Comparison of ENCODE assay signal across 15 cellular contexts in the genomic region with DNA sequence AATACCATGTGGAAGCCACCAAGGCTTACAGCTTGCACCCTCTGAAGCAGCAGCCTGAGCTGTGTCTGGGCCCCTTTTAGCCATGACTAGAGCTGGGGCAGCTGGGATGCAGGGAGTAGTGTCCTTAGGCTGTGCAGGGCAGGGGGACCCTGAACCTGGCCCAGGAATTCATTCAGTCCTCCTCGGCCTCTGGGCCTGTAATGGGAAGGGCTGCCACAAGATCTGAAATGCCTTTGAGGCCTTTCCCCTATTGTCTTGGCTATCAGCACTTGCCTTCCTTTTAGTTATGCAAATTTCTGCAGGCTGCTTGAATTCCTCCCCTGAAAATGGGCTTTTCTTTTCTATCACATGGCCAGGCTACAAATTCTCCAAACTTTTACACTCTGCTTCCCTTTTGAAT. TPM values are rescaled to one million over a fixed set of nuclear protein-coding genes. Genes with fewer than 3 reads are reported as not detected.
DNase-seq lines count a peak whose midpoint lies in the region; ATAC-seq and TF ChIP-seq lines count a peak whose summit lies in the region.
"Had no signal": no experiment of that assay in that cellular context is flagged by ENCODE, and none has a peak within 500 bp of the region (broad histone marks: within the 10 kb centered on the region; RNA-seq: fewer than 3 reads in every experiment).

No MANE protein-coding gene starts in this region.

- H3K9ac ChIP-seq in BLaER1 treated with 17β-estradiol and CSF1 and Interleukin-3, amounts not matched to agents 10 nM and 100 nM, result no peak overlapping the region
- no peak overlapping the region for H3K9ac ChIP-seq in IMR-90 (ENCODE audit: low read depth, low read length)

- H2AK9ac ChIP-seq in IMR-90 (replicated peaks; ENCODE audit: low read depth, low read length, poor library complexity), result no peak overlapping the region

- no peak overlapping the region for H3K14ac ChIP-seq in IMR-90 (replicated peaks; ENCODE audit: low read depth, low read length)

- ATAC-seq in IMR-90 (ENCODE audit: low read depth), result no peak
- peak; percentile 78 for ATAC-seq in WTC11
- ATAC-seq in left colon, result peak; percentile 6
- ATAC-seq in activated T-cell treated with anti-CD3 and anti-CD28 coated beads, Interleukin-2, amount 50 U/mL, for 4 hours, result no peak

- POLR2A ChIA-PET in IMR-90 (lab: Charles Lee; ENCODE audit: unreplicated experiment) (no interaction called here), WTC11 (lab: Charles Lee) (no interaction called here)

- no peak for TF ChIP-seq RAD21 in IMR-90 (IDR thresholded peaks at IDR 0.05; ENCODE audit: low read length)

- no peak overlapping the region for H2BK15ac ChIP-seq in IMR-90 (ENCODE audit: low read depth, low read length)

- no peak for TF ChIP-seq POLR2A in IMR-90 (IDR thresholded peaks at IDR 0.05; ENCODE audit: low read depth, low read length)

- no peak overlapping the region for H3K4me3 Mint-ChIP-seq in WTC11
- H3K4me3 Mint-ChIP-seq in activated T-cell treated with anti-CD3 and anti-CD28 coated beads, Interleukin-2, amount 50 U/mL, for 4 hours, result no peak overlapping the region

- no peaks in the 10 kb centered on the region for H3K36me3 ChIP-seq in BLaER1 treated with 17β-estradiol and CSF1 and Interleukin-3, amounts not matched to agents 10 nM and 100 nM
- H3K36me3 ChIP-seq in IMR-90 (ENCODE audit: control insufficient read depth, insufficient read depth, low read length), result no peaks in the 10 kb centered on the region

- no CpG with 5 or more reads among the region's 1 CpG for WGBS in IMR-90 (ENCODE audit: extremely low coverage in 2 of 2, insufficient read length in 1 of 2), 2 experiments

- peaks cover 3% of the 10 kb centered on the region; the same call in 1 of the 2 replicates for H3K9me1 ChIP-seq in IMR-90 (ENCODE audit: insufficient read depth, low read length)

- H3K27me3 ChIP-seq in BLaER1 treated with 17β-estradiol and CSF1 and Interleukin-3, amounts not matched to agents 10 nM and 100 nM, result no peaks in the 10 kb centered on the region
- H3K27me3 ChIP-seq in IMR-90 (ENCODE audit: control insufficient read depth, insufficient read depth, low read length), result no peaks in the 10 kb centered on the region

- dilution Hi-C loops in IMR-90 (cut with HindIII; ENCODE audit: low sequenced_read_pairs, unreplicated experiment), result no loop called here

- peaks cover 0 to 19% (median 10%) of the 10 kb centered on the region in 11 experiments; a peak in 11 of 22 replicates for H3K9me3 ChIP-seq in BLaER1 treated with 17β-estradiol and CSF1 and Interleukin-3, amounts not matched to agents 10 nM and 100 nM (replicated peaks in 1 of 11)
- H3K9me3 ChIP-seq in IMR-90 (ENCODE audit: control insufficient read depth, insufficient read depth, low read length), result no peaks in the 10 kb centered on the region
- H3K9me3 ChIP-seq: Caco-2 had no signal

- no peak overlapping the region for H3K18ac ChIP-seq in IMR-90 (ENCODE audit: low read depth, low read length)

- no peak overlapping the region for H3K56ac ChIP-seq in IMR-90 (ENCODE audit: extremely low read depth, insufficient read depth, low read length)

- peaks cover 17 to 44% (median 36%) of the 10 kb centered on the region in 10 experiments; a peak in 19 of 20 replicates for H3K4me1 ChIP-seq in BLaER1 treated with 17β-estradiol and CSF1 and Interleukin-3, amounts not matched to agents 10 nM and 100 nM
- H3K4me1 ChIP-seq in IMR-90 (ENCODE audit: control insufficient read depth, insufficient read depth, low read length), result peaks cover 6% of the 10 kb centered on the region

- TF ChIP-seq CTCF in IMR-90 (conservative IDR thresholded peaks at IDR 0.05; ENCODE audit: low read depth, low read length), result no peak
- TF ChIP-seq CTCF in WTC11 (IDR thresholded peaks at IDR 0.05), result no peak

- H3K27ac Mint-ChIP-seq in WTC11, result no peak overlapping the region

- no peaks in the 10 kb centered on the region for H3K79me1 ChIP-seq in IMR-90 (ENCODE audit: low read depth in 1 of 2, low read length in 2 of 2)

- peak overlapping the region; percentile 25 for H2AFZ ChIP-seq in IMR-90 (replicated peaks; ENCODE audit: low read length, poor library complexity)

- no peak overlapping the region for H3K23ac ChIP-seq in IMR-90 (ENCODE audit: low read depth, low read length)

- no peak overlapping the region for H2AK5ac ChIP-seq in IMR-90 (ENCODE audit: low read depth, low read length)

- BruUV-seq in IMR-90 (replicated peaks; lab: Mats Ljungman, UMichigan), result no TSS peak

- in situ Hi-C loops in IMR-90 (cut with MboI; ENCODE audit: low sequenced_read_pairs), result loop anchor here (25.0 kb wide), 1 partner anchor 683 kb away; no protein-coding TSS in a partner anchor

- peaks cover 7% of the 10 kb centered on the region; the same call in 1 of the 2 replicates for H3K4me1 Mint-ChIP-seq in WTC11
- peaks cover 31% of the 10 kb centered on the region for H3K4me1 Mint-ChIP-seq in activated T-cell treated with anti-CD3 and anti-CD28 coated beads, Interleukin-2, amount 50 U/mL, for 4 hours (ENCODE audit: low read depth)

- H4K8ac ChIP-seq in IMR-90 (ENCODE audit: low read depth in 2 of 2, low read length in 2 of 2), result no peak overlapping the region

- DNase-seq in IMR-90, result no peak
- peak; percentile 19 for DNase-seq in WTC11 (ENCODE audit: low spot score)
- DNase-seq in left colon, result no peak
- no peak for DNase-seq in activated T-cell treated with anti-CD3 and anti-CD28 coated beads, Interleukin-2, amount 50 U/mL, for 1 hour
- DNase-seq in NOMO-1 treated with dmso at 0.1 percent for 144 hours (lab: John Stamatoyannopoulos, UW; ENCODE audit: unreplicated experiment), result no peak
- no peak for DNase-seq in retina
- DNase-seq in activated T-cell treated with anti-CD3 and anti-CD28 coated beads, Interleukin-2, amount 50 U/mL, for 4 hours, result no peak
- DNase-seq: 8988T; Caco-2; CD4-positive, alpha-beta memory T cell; DND-41; GF-D8 had no signal

- H4K91ac ChIP-seq in IMR-90 (ENCODE audit: insufficient read depth, low read depth, low read length), result no peak overlapping the region

- peaks cover 57% of the 10 kb centered on the region for H3K9me3 Mint-ChIP-seq in WTC11
- peaks cover 11% of the 10 kb centered on the region for H3K9me3 Mint-ChIP-seq in activated T-cell treated with anti-CD3 and anti-CD28 coated beads, Interleukin-2, amount 50 U/mL, for 4 hours

- no peaks in the 10 kb centered on the region for H4K20me1 ChIP-seq in BLaER1 treated with 17β-estradiol and CSF1 and Interleukin-3, amounts not matched to agents 10 nM and 100 nM
- H4K20me1 ChIP-seq in IMR-90 (ENCODE audit: insufficient read depth, low read length), result no peaks in the 10 kb centered on the region

- H3K27ac ChIP-seq in BLaER1 treated with 17β-estradiol and CSF1 and Interleukin-3, amounts not matched to agents 10 nM and 100 nM, result no peak overlapping the region
- no peak overlapping the region for H3K27ac ChIP-seq in IMR-90 (ENCODE audit: insufficient read depth, low read length)
- H3K27ac ChIP-seq: C4-2B had no signal

- H3K27me3 Mint-ChIP-seq in WTC11 (ENCODE audit: low read depth), result peaks cover 2% of the 10 kb centered on the region
- no peaks in the 10 kb centered on the region for H3K27me3 Mint-ChIP-seq in activated T-cell treated with anti-CD3 and anti-CD28 coated beads, Interleukin-2, amount 50 U/mL, for 4 hours (ENCODE audit: low read depth)
- H3K27me3 Mint-ChIP-seq: CD4-positive, alpha-beta memory T cell had no signal

- no peak overlapping the region for H3K4me3 ChIP-seq in BLaER1 treated with 17β-estradiol and CSF1 and Interleukin-3, amounts not matched to agents 10 nM and 100 nM
- H3K4me3 ChIP-seq in IMR-90 (ENCODE audit: insufficient read depth, low read depth, low read length), result no peak overlapping the region

- no peak overlapping the region for H2BK120ac ChIP-seq in IMR-90 (ENCODE audit: low read depth, low read length)

- CTCF ChIA-PET in IMR-90 (lab: Yijun Ruan, JAX) (no interaction called here), WTC11 (lab: Charles Lee) (no interaction called here)

- peak overlapping the region in 7 of 11 experiments; percentile 18 to 62 (median 33); a peak in 10 of 22 replicates for H3K4me2 ChIP-seq in BLaER1 treated with 17β-estradiol and CSF1 and Interleukin-3, amounts not matched to agents 10 nM and 100 nM
- H3K4me2 ChIP-seq in IMR-90 (ENCODE audit: low read depth, low read length), result no peak overlapping the region

- no peak overlapping the region for H3K4ac ChIP-seq in IMR-90 (ENCODE audit: low read depth, low read length)

- no peak overlapping the region for H2BK20ac ChIP-seq in IMR-90 (ENCODE audit: low read depth, low read length)

- H4K5ac ChIP-seq in IMR-90 (ENCODE audit: low read depth, low read length), result no peak overlapping the region

- intact Hi-C loops in IMR-90 (cut with micrococcal nuclease) (no loop called here), left colon (cut with DNase I, micrococcal nuclease) (no loop called here)

- peaks cover 30% of the 10 kb centered on the region for H3K36me3 Mint-ChIP-seq in WTC11
- peaks cover 1% of the 10 kb centered on the region for H3K36me3 Mint-ChIP-seq in activated T-cell treated with anti-CD3 and anti-CD28 coated beads, Interleukin-2, amount 50 U/mL, for 4 hours (ENCODE audit: insufficient read depth)
- H3K36me3 Mint-ChIP-seq: CD4-positive, alpha-beta memory T cell had no signal

- H2BK5ac ChIP-seq in IMR-90 (ENCODE audit: low read depth, low read length, poor library complexity, severe bottlenecking), result no peak overlapping the region

RNA-seq across cellular contexts. Expression of a gene that starts 9.0 kb away (rescaled TPM):
- total RNA-seq in IMR-90 (2012; rRNA removed) (under 0.01 TPM in 2 replicates), WTC11 (2021) (0.09 to 0.13 TPM (median 0.11 TPM) in 3 replicates), left colon (under 1 TPM; 0.37 to 0.45 TPM)
- 0.10 and 0.11 TPM in 2 replicates for polyA plus RNA-seq in IMR-90 (2012; rRNA removed)
- polyA plus RNA-seq in IMR-90 (2012; cell fraction: cytosol; rRNA removed), result 0.17 and 0.22 TPM in 2 replicates
- polyA plus RNA-seq in IMR-90 (2012; cell fraction: nucleus; rRNA removed; ENCODE audit: low replicate concordance), result 0.16 and 0.32 TPM in 2 replicates
- total RNA-seq in activated T-cell treated with anti-CD3 and anti-CD28 coated beads, Interleukin-2, amount 50 U/mL, for 4 hours, result under 1 TPM; 0.53 to 0.57 (median 0.55) TPM
- total RNA-seq: HT1080 had no signal

RNA-seq across cellular contexts. Expression of a gene that starts 17.6 kb away (rescaled TPM):
- total RNA-seq in IMR-90 (2012; rRNA removed), result 2.7 and 3.6 TPM in 2 replicates
- polyA plus RNA-seq in IMR-90 (2012; rRNA removed), result 1.0 and 1.5 TPM in 2 replicates
- 0.12 and 0.47 TPM in 2 replicates for polyA plus RNA-seq in IMR-90 (2012; cell fraction: cytosol; rRNA removed)
- polyA plus RNA-seq in IMR-90 (2012; cell fraction: nucleus; rRNA removed; ENCODE audit: low replicate concordance), result 0.11 and 0.84 TPM in 2 replicates
- total RNA-seq in WTC11 (2021), result 2.7 to 5.7 TPM (median 4.5 TPM) in 3 replicates
- under 1 TPM; 0.55 to 0.84 TPM for total RNA-seq in left colon
- total RNA-seq in activated T-cell treated with anti-CD3 and anti-CD28 coated beads, Interleukin-2, amount 50 U/mL, for 4 hours, result 1 to 10 TPM; 3.2 to 5.4 (median 5.1) TPM

RNA-seq across cellular contexts. Expression of a gene that starts 53.9 kb away (rescaled TPM):
- total RNA-seq in IMR-90 (2012; rRNA removed), result 0.72 and 0.83 TPM in 2 replicates
- 0.66 and 0.86 TPM in 2 replicates for polyA plus RNA-seq in IMR-90 (2012; rRNA removed)
- 0.16 and 0.25 TPM in 2 replicates for polyA plus RNA-seq in IMR-90 (2012; cell fraction: cytosol; rRNA removed)
- polyA plus RNA-seq in IMR-90 (2012; cell fraction: nucleus; rRNA removed; ENCODE audit: low replicate concordance), result 0.21 and 2.0 TPM in 2 replicates
- total RNA-seq in WTC11 (2021), result not detected in 3 replicates
- under 1 TPM; 0.31 to 0.49 TPM for total RNA-seq in left colon
- not detected for total RNA-seq in activated T-cell treated with anti-CD3 and anti-CD28 coated beads, Interleukin-2, amount 50 U/mL, for 4 hours
- total RNA-seq: CD4-positive, alpha-beta memory T cell; HT1080 had no signal

Comparison
In these comparisons a context has a peak if more than half of its experiments do, and no peak if none do; other contexts are left out.
1. ATAC-seq: peak in WTC11 (single experiment) and left colon (single experiment); none in IMR-90 (single experiment) and activated T-cell treated with anti-CD3 and anti-CD28 coated beads, Interleukin-2, amount 50 U/mL, for 4 hours (0 of 2).